ENCODE assay signal across 8 cellular contexts in the genomic region with DNA sequence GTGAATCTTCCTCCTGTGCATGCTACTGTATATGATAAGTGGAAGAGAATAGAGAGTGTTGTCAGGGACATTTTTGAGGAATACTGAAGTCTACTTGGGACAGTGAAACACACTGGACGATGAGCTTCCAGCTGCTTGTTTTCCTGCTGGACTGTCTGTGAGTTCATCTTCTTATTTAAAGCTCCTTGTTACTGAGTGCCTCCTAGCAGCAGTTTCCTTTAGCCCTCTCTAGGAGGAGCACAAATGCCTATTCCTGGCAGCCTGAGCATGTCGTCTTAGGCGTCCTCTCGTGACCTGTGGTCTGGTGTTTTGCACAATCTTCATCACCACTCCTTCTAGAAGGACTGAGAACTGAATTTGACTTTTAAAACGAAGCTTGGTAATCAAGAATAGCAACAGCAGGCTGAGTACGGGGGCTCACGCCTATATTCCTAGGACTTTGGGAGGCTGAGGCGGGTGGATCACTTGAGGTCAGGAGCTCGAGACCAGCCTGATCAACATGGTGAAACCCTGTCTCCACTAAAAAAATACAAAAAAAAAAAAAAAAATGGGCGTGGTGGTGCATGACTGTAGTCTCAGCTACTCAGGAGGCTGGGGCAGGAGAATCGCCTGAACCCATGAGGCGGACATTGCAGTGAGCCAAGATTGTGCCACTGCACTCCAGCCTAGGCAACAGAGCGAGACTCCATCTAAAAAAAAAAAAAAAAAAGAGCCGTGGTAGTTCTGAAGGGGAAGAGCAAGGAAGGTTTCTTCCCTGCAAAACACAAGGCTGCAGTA. TPM values are rescaled to one million over a fixed set of nuclear protein-coding genes. Genes with fewer than 3 reads are reported as not detected.
DNase-seq lines count a peak whose midpoint lies in the region; ATAC-seq and TF ChIP-seq lines count a peak whose summit lies in the region.

No MANE protein-coding gene starts in this region.

- BruUV-seq in PC-9 (replicated peaks; lab: Mats Ljungman, UMichigan) = no TSS peak

- H3K27me3 ChIP-seq in osteoblast (ENCODE audit: insufficient read depth, low read length) (no peaks in the 10 kb centered on the region), PC-9 (ENCODE audit: insufficient read depth, low read depth) (no peaks in the 10 kb centered on the region), SJCRH30 (no peaks in the 10 kb centered on the region)

- peak; percentile 25 for TF ChIP-seq CTCF in osteoblast (IDR thresholded peaks at IDR 0.05; ENCODE audit: extremely low read depth, low read depth, low read length)
- no peak for TF ChIP-seq CTCF in PC-9 (conservative IDR thresholded peaks at IDR 0.05)

- H3K79me2 ChIP-seq in osteoblast (ENCODE audit: insufficient read depth, low read length) (no peaks in the 10 kb centered on the region), PC-9 (ENCODE audit: low read depth) (peaks cover under 1% of the 10 kb centered on the region; the same call in 1 of the 2 replicates)

- H3K9me2 ChIP-seq in PC-9 (ENCODE audit: insufficient read depth) = no peaks in the 10 kb centered on the region

- H3K4me3 ChIP-seq in osteoblast (ENCODE audit: insufficient read depth, low read length) (no peak overlapping the region), PC-9 (no peak overlapping the region), SJCRH30 (no peak overlapping the region)

- H3K36me3 Mint-ChIP-seq in activated T-cell treated with anti-CD3 and anti-CD28 coated beads, Interleukin-2, amount 50 U/mL, for 4 hours (ENCODE audit: insufficient read depth) = no peaks in the 10 kb centered on the region

- CTCF ChIA-PET in PC-9 (lab: Charles Lee) = interaction anchor here (0.6 to 1.5 kb wide), 5 partner anchors 20 to 600 kb away, joined by 3 to 6 read pairs (median 4); no protein-coding TSS in a partner anchor

- ATAC-seq in activated T-cell treated with anti-CD3 and anti-CD28 coated beads, Interleukin-2, amount 50 U/mL, for 4 hours = peak; percentile 7 to 28
- ATAC-seq in HG02623 (IDR thresholded peaks at IDR 0.05; ENCODE audit: unreplicated experiment) (peak; percentile 63), esophagus mucosa (peak; percentile 28)

- intact Hi-C loops in PC-9 (cut with micrococcal nuclease; ENCODE audit: unreplicated experiment) = no loop called here

- H3K9me3 ChIP-seq in osteoblast (ENCODE audit: low read depth, low read length) = no peaks in the 10 kb centered on the region
- H3K9me3 ChIP-seq in PC-9 (ENCODE audit: insufficient read depth, low read depth) = no peaks in the 10 kb centered on the region
- no peaks in the 10 kb centered on the region for H3K9me3 ChIP-seq in SJCRH30 (replicated peaks)

- no peak overlapping the region for H3K4me3 Mint-ChIP-seq in activated T-cell treated with anti-CD3 and anti-CD28 coated beads, Interleukin-2, amount 50 U/mL, for 4 hours

- H3K27me3 Mint-ChIP-seq in activated T-cell treated with anti-CD3 and anti-CD28 coated beads, Interleukin-2, amount 50 U/mL, for 4 hours (ENCODE audit: low read depth) = peaks cover 7% of the 10 kb centered on the region

- H3K4me1 ChIP-seq in osteoblast (ENCODE audit: insufficient read depth, low read length) (peaks cover 15% of the 10 kb centered on the region), PC-9 (replicated peaks; ENCODE audit: insufficient read depth) (no peaks in the 10 kb centered on the region), SJCRH30 (no peaks in the 10 kb centered on the region)

- no peak for DNase-seq in activated T-cell treated with anti-CD3 and anti-CD28 coated beads, Interleukin-2, amount 50 U/mL, for 4 hours
- no peak for DNase-seq in activated T-cell treated with anti-CD3 and anti-CD28 coated beads, Interleukin-2, amount 50 U/mL, for 48 hours
- peak; percentile 27 for DNase-seq in NCI-H2227 (lab: John Stamatoyannopoulos, UW; ENCODE audit: unreplicated experiment)
- peak; percentile 75 for DNase-seq in osteoblast (ENCODE audit: insufficient read length, low spot score, missing footprints)
- DNase-seq in PC-9 = no peak
- no peak for DNase-seq in SJCRH30

- H3K4me1 Mint-ChIP-seq in activated T-cell treated with anti-CD3 and anti-CD28 coated beads, Interleukin-2, amount 50 U/mL, for 4 hours (ENCODE audit: low read depth) = peaks cover 12% of the 10 kb centered on the region

- H3K27ac ChIP-seq in osteoblast (ENCODE audit: low read depth, low read length) = peak overlapping the region; percentile 4
- H3K27ac ChIP-seq in PC-9 = no peak overlapping the region
- H3K27ac ChIP-seq in SJCRH30 = no peak overlapping the region

- POLR2A ChIA-PET in PC-9 (lab: Charles Lee; ENCODE audit: unreplicated experiment) = interaction anchor here (0.6 to 0.7 kb wide), 2 partner anchors 57 to 153 kb away, joined by 3 to 5 read pairs; no protein-coding TSS in a partner anchor

- no peaks in the 10 kb centered on the region for H3K9me3 Mint-ChIP-seq in activated T-cell treated with anti-CD3 and anti-CD28 coated beads, Interleukin-2, amount 50 U/mL, for 4 hours

- peak overlapping the region; percentile 52 for H3K4me2 ChIP-seq in osteoblast (ENCODE audit: insufficient read depth, low read length)
- no peak overlapping the region for H3K4me2 ChIP-seq in PC-9

- H2AFZ ChIP-seq in osteoblast (ENCODE audit: low read length) = peak overlapping the region; percentile 13
- no peak overlapping the region for H2AFZ ChIP-seq in PC-9

- H4K20me1 ChIP-seq in osteoblast (ENCODE audit: insufficient read depth, low read length) (no peaks in the 10 kb centered on the region), PC-9 (ENCODE audit: insufficient read depth) (no peaks in the 10 kb centered on the region; the same call in 1 of the 2 replicates)

- H3K36me3 ChIP-seq in osteoblast (ENCODE audit: insufficient read depth, low read length) = no peaks in the 10 kb centered on the region
- H3K36me3 ChIP-seq in PC-9 (ENCODE audit: low read depth) = no peaks in the 10 kb centered on the region
- no peaks in the 10 kb centered on the region for H3K36me3 ChIP-seq in SJCRH30

- peaks cover 7% of the 10 kb centered on the region; the same call in 1 of the 2 replicates for H3F3A ChIP-seq in PC-9 (ENCODE audit: insufficient read depth, low read depth)

RNA-seq across cellular contexts. Expression of a gene that starts 44.0 kb away (rescaled TPM):
- 10 to 100 TPM in 1 of 3 donors, 1 to 10 TPM in 2; 7.7 to 20.2 (median 9.7) TPM for total RNA-seq in activated T-cell treated with anti-CD3 and anti-CD28 coated beads, Interleukin-2, amount 50 U/mL, for 4 hours
- total RNA-seq in esophagus mucosa = 0.68 TPM
- total RNA-seq in osteoblast = 5.1 and 5.6 TPM in 2 replicates
- 32.1 and 37.4 TPM in 2 replicates for total RNA-seq in PC-9 (2021)
- total RNA-seq in SJCRH30 (2014; rRNA removed; shearing (Covaris generic)) = 3.5 and 4.0 TPM in 2 replicates

Comparison
In these comparisons a context has a peak if more than half of its experiments do, and no peak if none do; other contexts are left out.
1. DNase-seq: peak in NCI-H2227 (single experiment) and osteoblast (single experiment); none in activated T-cell treated with anti-CD3 and anti-CD28 coated beads, Interleukin-2, amount 50 U/mL, for 4 hours (single experiment), activated T-cell treated with anti-CD3 and anti-CD28 coated beads, Interleukin-2, amount 50 U/mL, for 48 hours (0 of 2), PC-9 (0 of 2) and SJCRH30 (0 of 2).
2. Peak in every context shown above with its lines, with median percentiles within 50 percentile points of each other: ATAC-seq.